Comparison of ENCODE assay signal across 10 cellular contexts in the genomic region with DNA sequence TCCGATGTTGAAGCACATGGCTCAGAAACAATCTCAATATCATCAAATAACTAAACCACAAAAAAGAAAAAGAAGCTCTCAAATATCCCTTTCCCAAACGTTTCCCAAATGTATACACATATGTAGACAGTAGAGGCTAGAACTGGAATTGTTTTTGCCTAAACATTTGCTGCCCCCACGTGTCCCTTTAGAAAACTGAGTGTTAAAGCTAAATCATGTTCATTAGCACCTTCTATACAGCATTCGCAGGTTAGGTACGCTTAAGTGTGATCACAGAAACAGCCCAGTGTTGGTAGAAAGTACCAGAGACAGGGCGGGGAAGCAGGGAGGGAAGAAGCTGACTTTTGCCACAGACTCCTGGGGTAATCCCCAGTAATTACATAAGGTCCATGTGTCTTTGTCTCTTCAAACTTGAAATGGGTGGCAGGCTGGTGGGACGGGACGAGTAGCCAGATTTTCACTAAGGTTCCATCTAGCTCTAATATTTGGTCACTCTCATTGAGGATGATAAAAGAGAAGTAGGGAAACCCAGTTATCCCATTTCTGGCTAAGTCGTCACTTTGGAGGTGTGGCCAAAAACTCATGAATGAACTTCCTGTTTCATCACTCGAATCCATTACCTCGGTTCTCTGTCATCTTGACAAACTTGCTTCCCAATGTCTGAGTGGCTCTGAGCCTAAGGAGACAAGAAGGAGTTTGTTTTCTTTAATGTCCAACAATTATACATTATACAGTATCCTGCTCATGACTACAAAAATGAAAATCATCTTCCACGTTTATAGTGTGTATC. TPM values are rescaled to one million over a fixed set of nuclear protein-coding genes. Genes with fewer than 3 reads are reported as not detected.
DNase-seq lines count a peak whose midpoint lies in the region; ATAC-seq and TF ChIP-seq lines count a peak whose summit lies in the region.
"Had no signal": no experiment of that assay in that cellular context is flagged by ENCODE, and none has a peak within 500 bp of the region (broad histone marks: within the 10 kb centered on the region; RNA-seq: fewer than 3 reads in every experiment).

No MANE protein-coding gene starts in this region.

- WGBS in gastroesophageal sphincter (ENCODE audit: low coverage in 1 of 2), 2 donors = 15 to 31% methylated on average over 6 to 12 of the region's 12 CpGs

- peak; percentile 62 for DNase-seq in AG08395 (ENCODE audit: low spot score)
- peak; percentile 66 for DNase-seq in GM10266 (ENCODE audit: extremely low spot score)
- DNase-seq in MM.1S = peak; percentile 77
- peak; percentile 30 for DNase-seq in SKM-1 (lab: John Stamatoyannopoulos, UW; ENCODE audit: unreplicated experiment)
- no peak for DNase-seq in effector memory CD8-positive, alpha-beta T cell
- DNase-seq: T-cell had no signal

- no peaks in the 10 kb centered on the region for H3K9me2 ChIP-seq in MM.1S (replicated peaks; ENCODE audit: insufficient read depth, low read length)

- CTCF ChIA-PET in HEK293 (lab: Yijun Ruan, JAX) = interaction anchor here (0.5 to 3.7 kb wide), 58 partner anchors 9 to 1972 kb away, joined by 3 to 42 read pairs (median 4); partner anchors contain the start of gene TFAP2A

- H3K27me3 ChIP-seq in MM.1S (replicated peaks; ENCODE audit: insufficient read depth, low read length) (no peaks in the 10 kb centered on the region), gastroesophageal sphincter (peaks cover 71% of the 10 kb centered on the region)

- H3K4me1 Mint-ChIP-seq in effector memory CD8-positive, alpha-beta T cell (ENCODE audit: low read depth in 2 of 2) = peaks cover 4 to 12% of the 10 kb centered on the region in 2 donors

- H3K4me1 ChIP-seq in HEK293 (ENCODE audit: control insufficient read depth, insufficient read depth, low read length) = no peaks in the 10 kb centered on the region
- peaks cover 13% of the 10 kb centered on the region for H3K4me1 ChIP-seq in MM.1S (ENCODE audit: low read length)
- peaks cover 0 to 18% (median 0%) of the 10 kb centered on the region in 3 donors for H3K4me1 ChIP-seq in gastroesophageal sphincter

- H3K9ac ChIP-seq in MM.1S (ENCODE audit: low read length) = peak overlapping the region; percentile 38; the same call in 1 of the 2 replicates

- no peaks in the 10 kb centered on the region for H3K79me2 ChIP-seq in MM.1S (ENCODE audit: low read length)

- no peak overlapping the region for H3K4me3 Mint-ChIP-seq in effector memory CD8-positive, alpha-beta T cell
- H3K4me3 Mint-ChIP-seq: T-cell had no signal

- H3K4me3 ChIP-seq in HEK293 (ENCODE audit: low read depth, low read length) (no peak overlapping the region), MM.1S (ENCODE audit: low read length) (peak overlapping the region; percentile 52), gastroesophageal sphincter (no peak overlapping the region), skin epidermis (no peak overlapping the region)

- TF ChIP-seq EP300 in gastroesophageal sphincter (IDR thresholded peaks at IDR 0.05) = no peak

- TF ChIP-seq CTCF in GM10266 (IDR thresholded peaks at IDR 0.05; ENCODE audit: control insufficient read depth, insufficient read depth, low read depth, missing control alignments) (peak; percentile 70), HEK293 (tag by site-specific recombination; IDR thresholded peaks at IDR 0.05) (peak; percentile 71), MM.1S (IDR thresholded peaks at IDR 0.05; ENCODE audit: low read length) (peak; percentile 71), gastroesophageal sphincter (IDR thresholded peaks at IDR 0.05) (peak in 3 of 4 experiments; percentile 50 to 68 (median 52))

- H3K9me3 ChIP-seq in HEK293 (ENCODE audit: control insufficient read depth, insufficient read depth, low read depth, low read length) (no peaks in the 10 kb centered on the region), MM.1S (replicated peaks; ENCODE audit: insufficient read depth, low read length) (no peaks in the 10 kb centered on the region), gastroesophageal sphincter (no peaks in the 10 kb centered on the region)
- H3K9me3 ChIP-seq: neutrophil had no signal

- no peak overlapping the region for H3K27ac ChIP-seq in HEK293 (ENCODE audit: extremely low read depth, low read depth, low read length)
- H3K27ac ChIP-seq in MM.1S (ENCODE audit: low read length) = peak overlapping the region; percentile 41; the same call in 1 of the 2 replicates
- no peak overlapping the region for H3K27ac ChIP-seq in gastroesophageal sphincter
- H3K27ac ChIP-seq in skin epidermis = peak overlapping the region in 12 of 21 experiments; percentile 4 to 65 (median 48)
- H3K27ac ChIP-seq: neutrophil had no signal

- no peaks in the 10 kb centered on the region for H3K9me3 Mint-ChIP-seq in effector memory CD8-positive, alpha-beta T cell
- H3K9me3 Mint-ChIP-seq: T-cell had no signal

- peaks cover 3% of the 10 kb centered on the region; the same call in 1 of the 2 replicates for H3F3A ChIP-seq in MM.1S (ENCODE audit: insufficient read depth, low read length)

- H3K36me3 ChIP-seq in HEK293 (ENCODE audit: control insufficient read depth in 2 of 2, insufficient read depth in 1 of 2, low read length in 2 of 2) = no peaks in the 10 kb centered on the region
- no peaks in the 10 kb centered on the region for H3K36me3 ChIP-seq in MM.1S (replicated peaks; ENCODE audit: insufficient read depth, low read length)
- H3K36me3 ChIP-seq in gastroesophageal sphincter = no peaks in the 10 kb centered on the region
- H3K36me3 ChIP-seq: neutrophil had no signal

- no peak for TF ChIP-seq POLR2A in gastroesophageal sphincter (IDR thresholded peaks at IDR 0.05)

- no peaks in the 10 kb centered on the region for H4K20me1 ChIP-seq in MM.1S (ENCODE audit: insufficient read depth, low read length)

- POLR2A ChIA-PET in HEK293 (lab: Yijun Ruan, JAX) = interaction anchor here (0.6 to 11.5 kb wide), 7 partner anchors 16 to 787 kb away, joined by 3 to 112 read pairs (median 4); partner anchors contain the start of gene TFAP2A

- peaks cover 30 to 55% of the 10 kb centered on the region in 2 donors for H3K27me3 Mint-ChIP-seq in effector memory CD8-positive, alpha-beta T cell

- H3K27ac Mint-ChIP-seq in effector memory CD8-positive, alpha-beta T cell = no peak overlapping the region
- H3K27ac Mint-ChIP-seq: T-cell had no signal

- H3K36me3 Mint-ChIP-seq in effector memory CD8-positive, alpha-beta T cell (ENCODE audit: insufficient read depth) = no peaks in the 10 kb centered on the region
- H3K36me3 Mint-ChIP-seq: T-cell had no signal

- H2AFZ ChIP-seq in MM.1S (ENCODE audit: low read length) = peak overlapping the region; percentile 86

- H3K4me2 ChIP-seq in MM.1S (ENCODE audit: low read depth, low read length) = peak overlapping the region; percentile 66

- no peak for ATAC-seq in gastroesophageal sphincter
- no peak for ATAC-seq in effector memory CD8-positive, alpha-beta T cell (replicated peaks)

TF ChIP-seq in HEK293, 187 proteins besides CTCF, POLR2A, EP300 and RAD21 (continues in another document):
- TF ChIP-seq TCF7L2 (IDR thresholded peaks at IDR 0.05; ENCODE audit: borderline replicate concordance, low read depth, low read length) (no peak), ZNF280D (tag by site-specific recombination; IDR thresholded peaks at IDR 0.05) (no peak), RBAK (tag by site-specific recombination; IDR thresholded peaks at IDR 0.05) (no peak), ZNF792 (tag by site-specific recombination; IDR thresholded peaks at IDR 0.05) (peak; percentile 83; the same call in 1 of the 2 replicates)

RNA-seq across cellular contexts. Expression of gene TFAP2A, which starts 15.0 kb away (rescaled TPM):
- 1 to 10 TPM in 1 of 4 donors, under 1 TPM in 2, not detected in 1; 0.31 to 4.6 (median 0.42) TPM for total RNA-seq in gastroesophageal sphincter

Comparison
In these comparisons a context has a peak if more than half of its experiments do, and no peak if none do; other contexts are left out.
1. DNase-seq: peak in AG08395 (single experiment), GM10266 (single experiment), MM.1S (single experiment) and SKM-1 (single experiment); none in effector memory CD8-positive, alpha-beta T cell (0 of 3).
2. H3K27ac ChIP-seq: peak in MM.1S (single experiment) and skin epidermis (12 of 21); none in HEK293 (single experiment) and gastroesophageal sphincter (0 of 4).
3. Peak in every context shown above with its lines, with median percentiles within 50 percentile points of each other: CTCF ChIP-seq.